ENCODE assay signal across 9 cellular contexts in genomic region chr11:115760528-115760837, GRCh38.
DNase-seq lines count a peak whose midpoint lies in the region; ATAC-seq, FAIRE-seq and TF ChIP-seq lines count a peak whose summit lies in the region.
"Had no signal": no experiment of that assay in that cellular context is flagged by ENCODE, and none has a peak within 500 bp of the region (broad histone marks: within the 10 kb centered on the region; RNA-seq: fewer than 3 reads in every experiment).

No MANE protein-coding gene starts in this region.

- H3K9ac ChIP-seq in H9 (ENCODE audit: extremely low read depth, insufficient read length, low read length), result no peak overlapping the region

- H3K27ac Mint-ChIP-seq in H9, result no peak overlapping the region
- H3K27ac Mint-ChIP-seq: effector memory CD8-positive, alpha-beta T cell had no signal

- H3K23ac ChIP-seq in H9 (ENCODE audit: insufficient read length, low read depth, low read length), result no peak overlapping the region

- WGBS in H9 (ENCODE audit: extremely low coverage, insufficient read length, low lambda C conversion rate), result no CpG with 5 or more reads among the region's 9 CpGs

- H3K4me1 Mint-ChIP-seq in H9, result peaks cover 9 to 11% of the 10 kb centered on the region in 2 experiments

- H3K36me3 ChIP-seq in bronchial epithelial cell (ENCODE audit: control insufficient read depth, insufficient read depth, low read length), result no peaks in the 10 kb centered on the region

- DNase-seq in H9, result no peak
- no peak for DNase-seq in bronchial epithelial cell (ENCODE audit: low read depth)
- DNase-seq in left lobe of liver (ENCODE audit: low spot score), result no peak
- no peak for DNase-seq in DMS79 (lab: John Stamatoyannopoulos, UW)
- no peak for DNase-seq in hippocampal formation (lab: John Stamatoyannopoulos, UW)
- DNase-seq in OCI-M2 (lab: John Stamatoyannopoulos, UW; ENCODE audit: unreplicated experiment), result no peak
- DNase-seq: effector memory CD8-positive, alpha-beta T cell had no signal

- no peak overlapping the region for H2AK5ac ChIP-seq in H9 (ENCODE audit: insufficient read length, low read length)

- H2BK12ac ChIP-seq in H9 (ENCODE audit: insufficient read length, low read depth, low read length), result no peak overlapping the region

- no peak overlapping the region for H3K56ac ChIP-seq in H9 (ENCODE audit: insufficient read length, low read depth, low read length)

- no peak overlapping the region for H2BK5ac ChIP-seq in H9 (ENCODE audit: insufficient read length, low read length)

- H3K27me3 Mint-ChIP-seq in H9 (ENCODE audit: low read depth), result peaks cover 38% of the 10 kb centered on the region

- no peaks in the 10 kb centered on the region for H3K9me3 ChIP-seq in H9 (ENCODE audit: control insufficient read depth, low read depth, low read length)

- H3K79me1 ChIP-seq in H9 (ENCODE audit: insufficient read depth, low read depth, low read length, poor library complexity, severe bottlenecking), result no peaks in the 10 kb centered on the region

- H3K9me3 Mint-ChIP-seq in H9, result no peaks in the 10 kb centered on the region
- H3K9me3 Mint-ChIP-seq: effector memory CD8-positive, alpha-beta T cell had no signal

- H2BK120ac ChIP-seq in H9 (ENCODE audit: low read depth, low read length, poor library complexity, severe bottlenecking), result no peak overlapping the region

- peak overlapping the region; percentile 66 to 75; a peak in 4 of 5 replicates for H3K4me3 Mint-ChIP-seq in H9

- H3K79me2 ChIP-seq in H9 (ENCODE audit: insufficient read depth, low read length), result no peaks in the 10 kb centered on the region

- no peak overlapping the region for H2BK15ac ChIP-seq in H9 (ENCODE audit: low read depth, low read length)

- TF ChIP-seq CTCF in H9 (conservative IDR thresholded peaks at IDR 0.05), result no peak
- TF ChIP-seq CTCF in bronchial epithelial cell (IDR thresholded peaks at IDR 0.05; ENCODE audit: insufficient read depth, low read length, severe bottlenecking), result no peak

- H3K18ac ChIP-seq in H9 (ENCODE audit: insufficient read length, low read depth, low read length), result no peak overlapping the region

- no peak overlapping the region for H4K8ac ChIP-seq in H9 (replicated peaks; ENCODE audit: insufficient read length, low read depth, low read length)

- ATAC-seq in left lobe of liver (peak; percentile 31), HG03469 (IDR thresholded peaks at IDR 0.05; ENCODE audit: unreplicated experiment) (no peak)
- ATAC-seq: effector memory CD8-positive, alpha-beta T cell had no signal

- H3K27me3 ChIP-seq in H9 (ENCODE audit: insufficient read depth, low read length), result peaks cover 20% of the 10 kb centered on the region; the same call in 1 of the 2 replicates
- H3K27me3 ChIP-seq in bronchial epithelial cell (ENCODE audit: control insufficient read depth, insufficient read depth, low read length), result no peaks in the 10 kb centered on the region

- no peak overlapping the region for H3K14ac ChIP-seq in H9 (ENCODE audit: insufficient read depth, low read length)

- H3K4ac ChIP-seq in H9 (ENCODE audit: low read depth, low read length), result no peak overlapping the region

- peak overlapping the region; percentile 42 for H3K4me3 ChIP-seq in bronchial epithelial cell (ENCODE audit: low read depth, low read length)
- peak overlapping the region; percentile 42 to 75 (median 53) for H3K4me3 ChIP-seq in skin epidermis

- no peak overlapping the region for H4K5ac ChIP-seq in H9 (ENCODE audit: insufficient read length, low read depth, low read length)

- peak overlapping the region; percentile 75 for H3K4me2 ChIP-seq in H9 (ENCODE audit: insufficient read depth, insufficient read length, low read length)

- no peaks in the 10 kb centered on the region for H3K36me3 Mint-ChIP-seq in H9 (ENCODE audit: insufficient read depth in 1 of 3, low read depth in 3 of 3)

- H3K23me2 ChIP-seq in H9 (ENCODE audit: insufficient read length, low read depth, low read length, poor library complexity, severe bottlenecking), result peaks cover 7% of the 10 kb centered on the region

- no peak for FAIRE-seq in bronchial epithelial cell (lab: Jason Lieb, UNC)

- no peaks in the 10 kb centered on the region for H4K20me1 ChIP-seq in H9 (ENCODE audit: control insufficient read depth, insufficient read depth, insufficient read length)

- no peak overlapping the region for H3T11ph ChIP-seq in H9 (ENCODE audit: low read length)

- H3K4me1 ChIP-seq in H9 (ENCODE audit: insufficient read depth, low read length), result no peaks in the 10 kb centered on the region

- H3K27ac ChIP-seq in H9 (ENCODE audit: insufficient read length, low read depth, low read length), result no peak overlapping the region
- H3K27ac ChIP-seq in skin epidermis, result peak overlapping the region in 19 of 21 experiments; percentile 48 to 87 (median 74)

- H2BK20ac ChIP-seq in H9 (ENCODE audit: low read depth, low read length, poor library complexity, severe bottlenecking), result no peak overlapping the region

- H4K91ac ChIP-seq in H9 (ENCODE audit: insufficient read length, low read depth, low read length), result no peak overlapping the region

- H2AFZ ChIP-seq in H9 (ENCODE audit: low read length), result no peak overlapping the region
